In the genomic region with DNA sequence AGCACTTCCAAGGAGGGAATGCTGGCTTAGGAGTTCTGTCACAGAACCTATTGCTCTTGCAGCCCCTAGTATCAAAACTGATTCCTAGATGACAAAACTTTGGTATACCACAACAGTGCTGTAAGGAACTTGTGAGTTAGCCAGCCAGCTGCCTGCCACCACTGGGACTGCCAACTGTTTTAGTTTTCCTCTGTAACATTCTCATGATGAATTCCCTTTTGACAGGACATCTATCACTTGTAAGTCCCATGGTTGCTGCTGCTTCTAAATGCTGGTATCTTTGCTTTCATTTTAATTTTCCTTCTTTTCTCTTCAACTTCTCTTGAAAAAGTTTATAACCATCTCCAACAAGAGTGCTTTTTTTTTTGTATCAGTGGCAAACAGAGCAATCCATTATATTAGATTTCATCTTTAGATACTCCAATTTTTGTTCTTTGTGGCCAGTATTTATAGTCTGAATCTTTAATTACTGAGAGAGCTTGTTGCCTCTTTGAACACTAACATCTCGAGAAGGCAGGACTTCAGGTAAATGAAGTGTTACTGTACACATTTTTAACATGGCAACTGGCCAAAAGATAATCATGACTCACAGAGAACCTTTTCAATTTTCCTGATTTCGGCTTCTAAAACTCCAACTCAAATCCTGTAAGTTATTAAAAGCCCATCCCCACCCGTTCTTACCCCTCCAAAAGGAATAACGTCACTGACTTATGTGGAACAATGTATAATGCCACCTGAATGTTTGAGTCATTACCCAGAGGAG, we compare ENCODE assay signal across 19 cellular contexts.
"Had no signal": no experiment of that assay in that cellular context is flagged by ENCODE, and none has a peak within 500 bp of the region (broad histone marks: within the 10 kb centered on the region; RNA-seq: fewer than 3 reads in every experiment).

No MANE protein-coding gene starts in this region.

- H3K9me3 ChIP-seq: esophagus muscularis mucosa, left lung, neutrophil, right atrium auricular region, tibial nerve, vagina had no signal

- ATAC-seq: left lung; stimulated activated memory B cell treated with anti-CD40 and anti-IgM and Interleukin-4, amounts not matched to agents 10 μg/mL and 1 μg/mL and 100 μg/mL, for 72 hours; T-cell had no signal

- H3K9me3 Mint-ChIP-seq: activated CD4-positive, alpha-beta memory T cell treated with anti-CD3 and anti-CD28 coated beads, Interleukin-2, amount 10 ng/mL, durations not matched to agents 7 days and 5 days; activated naive CD4-positive, alpha-beta T cell treated with anti-CD3 and anti-CD28 coated beads for 36 hours; brain; stimulated activated memory B cell treated with anti-CD40 and anti-IgM and Interleukin-4, amounts not matched to agents 10 μg/mL and 1 μg/mL and 100 μg/mL, for 72 hours; T-cell had no signal

- H3K27ac Mint-ChIP-seq: activated CD4-positive, alpha-beta memory T cell treated with anti-CD3 and anti-CD28 coated beads, Interleukin-2, amount 10 ng/mL, durations not matched to agents 7 days and 5 days; activated naive CD4-positive, alpha-beta T cell treated with anti-CD3 and anti-CD28 coated beads for 36 hours; brain; stimulated activated memory B cell treated with anti-CD40 and anti-IgM and Interleukin-4, amounts not matched to agents 10 μg/mL and 1 μg/mL and 100 μg/mL, for 72 hours had no signal

- FAIRE-seq: endometrium had no signal

- H3K27me3 Mint-ChIP-seq: activated CD4-positive, alpha-beta memory T cell treated with anti-CD3 and anti-CD28 coated beads, Interleukin-2, amount 10 ng/mL, durations not matched to agents 7 days and 5 days; brain; stimulated activated memory B cell treated with anti-CD40 and anti-IgM and Interleukin-4, amounts not matched to agents 10 μg/mL and 1 μg/mL and 100 μg/mL, for 72 hours; T-cell had no signal

- DNase-seq: activated CD4-positive, alpha-beta memory T cell treated with anti-CD3 and anti-CD28 coated beads, Interleukin-2, amount 10 ng/mL, durations not matched to agents 7 days and 5 days; activated CD4-positive, alpha-beta T cell treated with anti-CD3 and anti-CD28 coated beads for 1 hour; activated CD8-positive, alpha-beta memory T cell treated with anti-CD3 and anti-CD28 coated beads, Interleukin-2, amount 50 U/mL, for 48 hours; activated naive CD4-positive, alpha-beta T cell treated with anti-CD3 and anti-CD28 coated beads for 36 hours; dorsolateral prefrontal cortex; foreskin melanocyte; head of caudate nucleus; left lung; mesenchymal stem cell; T-cell; T1000 had no signal

- H3K4me3 Mint-ChIP-seq: activated CD4-positive, alpha-beta memory T cell treated with anti-CD3 and anti-CD28 coated beads, Interleukin-2, amount 10 ng/mL, durations not matched to agents 7 days and 5 days; activated naive CD4-positive, alpha-beta T cell treated with anti-CD3 and anti-CD28 coated beads for 36 hours; brain; stimulated activated memory B cell treated with anti-CD40 and anti-IgM and Interleukin-4, amounts not matched to agents 10 μg/mL and 1 μg/mL and 100 μg/mL, for 72 hours; T-cell had no signal

- H3K27ac ChIP-seq: dorsolateral prefrontal cortex, esophagus muscularis mucosa, left lung, neutrophil, right atrium auricular region, tibial nerve, vagina had no signal

- H3K4me3 ChIP-seq: dorsolateral prefrontal cortex, esophagus muscularis mucosa, left lung, right atrium auricular region, tibial nerve, vagina had no signal

- H3K4me1 Mint-ChIP-seq: brain; stimulated activated memory B cell treated with anti-CD40 and anti-IgM and Interleukin-4, amounts not matched to agents 10 μg/mL and 1 μg/mL and 100 μg/mL, for 72 hours had no signal

- H3K27me3 ChIP-seq: dorsolateral prefrontal cortex, esophagus muscularis mucosa, left lung, neutrophil, right atrium auricular region, tibial nerve, vagina had no signal

- H3K4me1 ChIP-seq: esophagus muscularis mucosa, right atrium auricular region, tibial nerve, vagina had no signal
